ENCODE assay signal across 1 cellular context in the genomic region with DNA sequence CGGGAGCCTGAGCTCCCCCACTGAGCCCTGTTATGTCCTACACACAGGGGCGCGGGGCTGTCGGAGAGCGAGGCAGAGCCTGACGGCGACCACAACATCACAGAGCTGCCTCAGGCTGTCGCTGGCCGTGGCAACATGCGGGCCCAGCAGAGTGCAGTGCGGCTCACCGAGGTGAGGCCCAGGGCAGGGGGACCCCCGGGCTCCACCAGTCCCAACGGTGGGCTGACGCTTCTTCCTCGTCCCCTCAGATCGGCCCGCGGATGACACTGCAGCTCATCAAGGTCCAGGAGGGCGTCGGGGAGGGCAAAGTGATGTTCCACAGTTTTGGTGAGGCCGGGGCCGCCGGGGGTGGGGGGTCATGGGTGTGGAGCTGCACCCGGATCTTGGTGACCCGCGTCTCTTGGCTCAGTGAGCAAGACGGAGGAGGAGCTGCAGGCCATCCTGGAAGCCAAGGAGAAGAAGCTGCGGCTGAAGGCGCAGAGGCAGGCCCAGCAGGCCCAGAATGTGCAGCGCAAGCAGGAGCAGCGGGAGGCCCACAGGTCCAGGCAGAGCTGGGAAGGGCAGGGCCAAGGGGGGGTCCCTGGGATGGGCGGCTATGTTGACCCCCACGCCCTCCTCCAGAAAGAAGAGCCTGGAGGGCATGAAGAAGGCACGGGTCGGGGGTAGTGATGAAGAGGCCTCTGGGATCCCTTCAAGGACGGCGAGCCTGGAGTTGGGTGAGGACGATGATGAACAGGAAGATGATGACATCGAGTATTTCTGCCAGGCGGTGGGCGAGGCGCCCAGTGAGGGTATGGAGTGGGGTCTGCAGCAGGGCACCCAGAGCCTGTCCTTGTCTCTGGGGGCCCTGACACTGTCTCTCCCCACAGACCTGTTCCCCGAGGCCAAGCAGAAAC.
TF ChIP-seq lines count a peak whose summit lies in the region.

No MANE protein-coding gene starts in this region.

TF ChIP-seq in K562, 482 proteins besides CTCF, POLR2A, EP300 and RAD21:
- TF ChIP-seq ZNF143 (CRISPR knock-in tag; IDR thresholded peaks at IDR 0.05) (0 out of 2 replicates have a peak, but pooled peaks have one; percentile 24), RBFOX2 (IDR thresholded peaks at IDR 0.05; ENCODE audit: low read depth, low read length) (peak; percentile 73), KDM5B (IDR thresholded peaks at IDR 0.05; ENCODE audit: insufficient replicate concordance, low read depth, low read length) (no peak), POLR2G (IDR thresholded peaks at IDR 0.05; ENCODE audit: low read depth, low read length) (peak; percentile 52; the same call in 1 of the 2 replicates)
- TF ChIP-seq, protein P1, sequence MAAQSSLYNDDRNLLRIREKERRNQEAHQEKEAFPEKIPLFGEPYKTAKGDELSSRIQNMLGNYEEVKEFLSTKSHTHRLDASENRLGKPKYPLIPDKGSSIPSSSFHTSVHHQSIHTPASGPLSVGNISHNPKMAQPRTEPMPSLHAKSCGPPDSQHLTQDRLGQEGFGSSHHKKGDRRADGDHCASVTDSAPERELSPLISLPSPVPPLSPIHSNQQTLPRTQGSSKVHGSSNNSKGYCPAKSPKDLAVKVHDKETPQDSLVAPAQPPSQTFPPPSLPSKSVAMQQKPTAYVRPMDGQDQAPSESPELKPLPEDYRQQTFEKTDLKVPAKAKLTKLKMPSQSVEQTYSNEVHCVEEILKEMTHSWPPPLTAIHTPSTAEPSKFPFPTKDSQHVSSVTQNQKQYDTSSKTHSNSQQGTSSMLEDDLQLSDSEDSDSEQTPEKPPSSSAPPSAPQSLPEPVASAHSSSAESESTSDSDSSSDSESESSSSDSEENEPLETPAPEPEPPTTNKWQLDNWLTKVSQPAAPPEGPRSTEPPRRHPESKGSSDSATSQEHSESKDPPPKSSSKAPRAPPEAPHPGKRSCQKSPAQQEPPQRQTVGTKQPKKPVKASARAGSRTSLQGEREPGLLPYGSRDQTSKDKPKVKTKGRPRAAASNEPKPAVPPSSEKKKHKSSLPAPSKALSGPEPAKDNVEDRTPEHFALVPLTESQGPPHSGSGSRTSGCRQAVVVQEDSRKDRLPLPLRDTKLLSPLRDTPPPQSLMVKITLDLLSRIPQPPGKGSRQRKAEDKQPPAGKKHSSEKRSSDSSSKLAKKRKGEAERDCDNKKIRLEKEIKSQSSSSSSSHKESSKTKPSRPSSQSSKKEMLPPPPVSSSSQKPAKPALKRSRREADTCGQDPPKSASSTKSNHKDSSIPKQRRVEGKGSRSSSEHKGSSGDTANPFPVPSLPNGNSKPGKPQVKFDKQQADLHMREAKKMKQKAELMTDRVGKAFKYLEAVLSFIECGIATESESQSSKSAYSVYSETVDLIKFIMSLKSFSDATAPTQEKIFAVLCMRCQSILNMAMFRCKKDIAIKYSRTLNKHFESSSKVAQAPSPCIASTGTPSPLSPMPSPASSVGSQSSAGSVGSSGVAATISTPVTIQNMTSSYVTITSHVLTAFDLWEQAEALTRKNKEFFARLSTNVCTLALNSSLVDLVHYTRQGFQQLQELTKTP (IDR thresholded peaks at IDR 0.05; ENCODE audit: low read depth in 1 of 2, partially characterized antibody in 2 of 2) = no peak
